In genomic region chr18:67359868-67360838, GRCh38 we compare ENCODE assay signal across 7 cellular contexts.
DNase-seq lines count a peak whose midpoint lies in the region; ATAC-seq and TF ChIP-seq lines count a peak whose summit lies in the region.

No MANE protein-coding gene starts in this region.

- H3K4me1 ChIP-seq in muscle layer of duodenum (ENCODE audit: control insufficient read depth in 1 of 2, insufficient read depth in 2 of 2, low read length in 2 of 2) (peaks cover 0 to 3% of the 10 kb centered on the region in 2 donors), urinary bladder (ENCODE audit: insufficient read depth) (no peaks in the 10 kb centered on the region)

- DNase-seq in OCI-M1 (lab: John Stamatoyannopoulos, UW) (peak; percentile 88), choroid plexus epithelial cell (ENCODE audit: low read depth) (peak; percentile 97), hippocampal formation (lab: John Stamatoyannopoulos, UW) (no peak)

- no peak for TF ChIP-seq CTCF in choroid plexus epithelial cell (conservative IDR thresholded peaks at IDR 0.05; ENCODE audit: low read depth, low read length)

- H3K4me3 ChIP-seq in choroid plexus epithelial cell (ENCODE audit: low read depth, low read length) (peak overlapping the region; percentile 22), muscle layer of duodenum (ENCODE audit: low read depth in 1 of 2, low read length in 2 of 2) (peak overlapping the region; percentile 38 to 48), urinary bladder (ENCODE audit: low read depth, low read length) (no peak overlapping the region)

- H3K9me3 ChIP-seq in muscle layer of duodenum (ENCODE audit: control insufficient read depth in 1 of 2, low read length in 2 of 2), result no peaks in the 10 kb centered on the region

- 20% methylated on average over 8 of the region's 8 CpGs for WGBS in urinary bladder

- H3K36me3 ChIP-seq in muscle layer of duodenum (ENCODE audit: control insufficient read depth in 1 of 2, insufficient read depth in 2 of 2, low read length in 2 of 2), result peaks cover 0 to 6% of the 10 kb centered on the region in 2 donors
- no peaks in the 10 kb centered on the region for H3K36me3 ChIP-seq in urinary bladder (ENCODE audit: insufficient read depth)

- H3K27ac ChIP-seq in muscle layer of duodenum (ENCODE audit: low read length) (peak overlapping the region; percentile 71), urinary bladder (ENCODE audit: low read depth) (peak overlapping the region; percentile 50)

- peak; percentile 87 for ATAC-seq in GM18861 (IDR thresholded peaks at IDR 0.05; ENCODE audit: unreplicated experiment)
- ATAC-seq in HG02642 (IDR thresholded peaks at IDR 0.05; ENCODE audit: poor library complexity, unreplicated experiment), result peak; percentile 94

- H3K27me3 ChIP-seq in muscle layer of duodenum (ENCODE audit: low read depth, low read length), result no peaks in the 10 kb centered on the region

Comparison
In these comparisons a context has a peak if more than half of its experiments do, and no peak if none do; other contexts are left out.
1. DNase-seq: peak in OCI-M1 (single experiment) and choroid plexus epithelial cell (single experiment); none in hippocampal formation (0 of 2).